ENCODE assay signal across 18 cellular contexts in genomic region chr16:13331918-13332317, GRCh38.
DNase-seq lines count a peak whose midpoint lies in the region; ATAC-seq and TF ChIP-seq lines count a peak whose summit lies in the region.
"Had no signal": no experiment of that assay in that cellular context is flagged by ENCODE, and none has a peak within 500 bp of the region (broad histone marks: within the 10 kb centered on the region; RNA-seq: fewer than 3 reads in every experiment).

No MANE protein-coding gene starts in this region.

- no peaks in the 10 kb centered on the region for H3K9me3 Mint-ChIP-seq in endodermal cell
- H3K9me3 Mint-ChIP-seq in neural progenitor cell = peaks cover 7% of the 10 kb centered on the region
- H3K9me3 Mint-ChIP-seq: CD8-positive, alpha-beta T cell had no signal

- H3F3A ChIP-seq in OCI-LY1 (ENCODE audit: insufficient read depth, low read length) = no peaks in the 10 kb centered on the region
- no peaks in the 10 kb centered on the region for H3F3A ChIP-seq in neural progenitor cell (ENCODE audit: low read depth)

- H3K9me2 ChIP-seq in OCI-LY1 (ENCODE audit: low read depth, low read length) = no peaks in the 10 kb centered on the region

- no peaks in the 10 kb centered on the region for H3K79me2 ChIP-seq in OCI-LY1 (ENCODE audit: insufficient read depth, low read length)
- no peaks in the 10 kb centered on the region for H3K79me2 ChIP-seq in neural progenitor cell (ENCODE audit: low read depth)

- no peak overlapping the region for H3K9ac ChIP-seq in OCI-LY1 (ENCODE audit: low read length)
- no peak overlapping the region for H3K9ac ChIP-seq in endodermal cell (ENCODE audit: extremely low read depth, low read length, poor library complexity, severe bottlenecking)
- H3K9ac ChIP-seq in neural progenitor cell = no peak overlapping the region
- H3K9ac ChIP-seq: KMS-11 had no signal

- TF ChIP-seq CTCF in GM12872 (IDR thresholded peaks at IDR 0.05; ENCODE audit: insufficient read depth, low read depth, low read length) (peak; percentile 10; the same call in 1 of the 3 replicates), OCI-LY1 (IDR thresholded peaks at IDR 0.05; ENCODE audit: low read length) (peak; percentile 18; the same call in 1 of the 2 replicates), endodermal cell (conservative IDR thresholded peaks at IDR 0.05) (peak; percentile 76), neural progenitor cell (IDR thresholded peaks at IDR 0.05) (peak; percentile 34)

- DNase-seq in endodermal cell (peak; percentile 59), neural progenitor cell (ENCODE audit: low spot score) (no peak), NCI-H2107 (lab: John Stamatoyannopoulos, UW) (no peak), NCI-H748 treated with DMSO at 0.1 percent for 48 hours (lab: John Stamatoyannopoulos, UW) (no peak)
- DNase-seq: BE2C; CD8-positive, alpha-beta T cell; GF-D8; MG63; NCI-H1105; NCI-H187; NCI-H526; NK-92 treated with Interleukin-12 subunit alpha and Interleukin-12 subunit beta, amount 100 ng/mL, for 24 hours; PC-3; T-cell had no signal

- H3K36me3 ChIP-seq in OCI-LY1 (ENCODE audit: insufficient read depth, low read length) (no peaks in the 10 kb centered on the region), endodermal cell (ENCODE audit: control insufficient read depth, insufficient read depth, low read length) (no peaks in the 10 kb centered on the region), neural progenitor cell (no peaks in the 10 kb centered on the region)
- H3K36me3 ChIP-seq: BE2C, MG63 had no signal

- no peaks in the 10 kb centered on the region for H3K27me3 ChIP-seq in OCI-LY1 (ENCODE audit: insufficient read depth, low read length)
- no peaks in the 10 kb centered on the region for H3K27me3 ChIP-seq in endodermal cell (ENCODE audit: control insufficient read depth, insufficient read depth, low read length, poor library complexity, severe bottlenecking)
- no peaks in the 10 kb centered on the region for H3K27me3 ChIP-seq in neural progenitor cell
- H3K27me3 ChIP-seq: BE2C, MG63 had no signal

- H3K4me3 Mint-ChIP-seq in endodermal cell (no peak overlapping the region), neural progenitor cell (peak overlapping the region; percentile 15)
- H3K4me3 Mint-ChIP-seq: CD8-positive, alpha-beta T cell; T-cell had no signal

- no peak for TF ChIP-seq POLR2A in GM18505 (IDR thresholded peaks at IDR 0.05; ENCODE audit: borderline replicate concordance, extremely low read depth, insufficient read depth, insufficient read length)

- 96 to 100% methylated on average over 2 of the region's 2 CpGs for WGBS in endodermal cell (ENCODE audit: insufficient coverage in 1 of 2, insufficient read length in 1 of 2), 2 experiments

- H2AFZ ChIP-seq in OCI-LY1 (ENCODE audit: low read length) (no peak overlapping the region), neural progenitor cell (replicated peaks) (no peak overlapping the region)

- no peak overlapping the region for H3K4me3 ChIP-seq in OCI-LY1 (ENCODE audit: low read depth, low read length, poor library complexity, severe bottlenecking)
- peak overlapping the region; percentile 9 for H3K4me3 ChIP-seq in endodermal cell (ENCODE audit: low read length)
- no peak overlapping the region for H3K4me3 ChIP-seq in neural progenitor cell
- H3K4me3 ChIP-seq: MG63 had no signal

- H4K20me1 ChIP-seq in OCI-LY1 (ENCODE audit: insufficient read depth, low read length) (no peaks in the 10 kb centered on the region), neural progenitor cell (ENCODE audit: low read depth) (no peaks in the 10 kb centered on the region)

- H3K4me2 ChIP-seq in OCI-LY1 (ENCODE audit: low read length) (no peak overlapping the region), neural progenitor cell (no peak overlapping the region)
- H3K4me2 ChIP-seq: KMS-11 had no signal

- H3K27ac ChIP-seq in OCI-LY1 (ENCODE audit: low read depth, low read length, poor library complexity, severe bottlenecking) = no peak overlapping the region
- no peak overlapping the region for H3K27ac ChIP-seq in endodermal cell (ENCODE audit: low read depth, low read length)
- no peak overlapping the region for H3K27ac ChIP-seq in neural progenitor cell
- H3K27ac ChIP-seq: KMS-11 had no signal

- H3K9me3 ChIP-seq in OCI-LY1 (ENCODE audit: low read length) (no peaks in the 10 kb centered on the region), endodermal cell (ENCODE audit: control insufficient read depth, low read length) (peaks cover 22% of the 10 kb centered on the region), neural progenitor cell (ENCODE audit: low read depth) (no peaks in the 10 kb centered on the region)
- H3K9me3 ChIP-seq: BE2C, MG63 had no signal

- H3K27me3 Mint-ChIP-seq in endodermal cell (ENCODE audit: insufficient read depth) = no peaks in the 10 kb centered on the region
- peaks cover 2% of the 10 kb centered on the region for H3K27me3 Mint-ChIP-seq in neural progenitor cell (ENCODE audit: insufficient read depth, low read depth)

- no peak overlapping the region for H3K27ac Mint-ChIP-seq in endodermal cell
- H3K27ac Mint-ChIP-seq in neural progenitor cell = no peak overlapping the region
- H3K27ac Mint-ChIP-seq: CD8-positive, alpha-beta T cell; T-cell had no signal

- peaks cover 3% of the 10 kb centered on the region for H3K36me3 Mint-ChIP-seq in endodermal cell (ENCODE audit: low read depth)
- H3K36me3 Mint-ChIP-seq in neural progenitor cell = peaks cover 2% of the 10 kb centered on the region
- H3K36me3 Mint-ChIP-seq: CD8-positive, alpha-beta T cell; T-cell had no signal

- H3K4me1 ChIP-seq in OCI-LY1 (ENCODE audit: insufficient read depth, low read length, severe bottlenecking) (peaks cover 4% of the 10 kb centered on the region), endodermal cell (ENCODE audit: control insufficient read depth, insufficient read depth, low read length) (peaks cover 13% of the 10 kb centered on the region), neural progenitor cell (no peaks in the 10 kb centered on the region)
- H3K4me1 ChIP-seq: BE2C had no signal

- no peak for ATAC-seq in GM18505 (IDR thresholded peaks at IDR 0.05; ENCODE audit: unreplicated experiment)
- ATAC-seq: CD8-positive, alpha-beta T cell; PC-3; T-cell had no signal

- H3K4me1 Mint-ChIP-seq in endodermal cell (peaks cover 37% of the 10 kb centered on the region), neural progenitor cell (peaks cover 24% of the 10 kb centered on the region)
- H3K4me1 Mint-ChIP-seq: T-cell had no signal

Comparison
In these comparisons a context has a peak if more than half of its experiments do, and no peak if none do; other contexts are left out.
1. CTCF ChIP-seq: peak in every context shown above with its lines; median percentile 76 in endodermal cell; 34 in neural progenitor cell; 18 in OCI-LY1; 10 in GM12872.